12 cellular contexts compared by ENCODE assay signal in the genomic region with DNA sequence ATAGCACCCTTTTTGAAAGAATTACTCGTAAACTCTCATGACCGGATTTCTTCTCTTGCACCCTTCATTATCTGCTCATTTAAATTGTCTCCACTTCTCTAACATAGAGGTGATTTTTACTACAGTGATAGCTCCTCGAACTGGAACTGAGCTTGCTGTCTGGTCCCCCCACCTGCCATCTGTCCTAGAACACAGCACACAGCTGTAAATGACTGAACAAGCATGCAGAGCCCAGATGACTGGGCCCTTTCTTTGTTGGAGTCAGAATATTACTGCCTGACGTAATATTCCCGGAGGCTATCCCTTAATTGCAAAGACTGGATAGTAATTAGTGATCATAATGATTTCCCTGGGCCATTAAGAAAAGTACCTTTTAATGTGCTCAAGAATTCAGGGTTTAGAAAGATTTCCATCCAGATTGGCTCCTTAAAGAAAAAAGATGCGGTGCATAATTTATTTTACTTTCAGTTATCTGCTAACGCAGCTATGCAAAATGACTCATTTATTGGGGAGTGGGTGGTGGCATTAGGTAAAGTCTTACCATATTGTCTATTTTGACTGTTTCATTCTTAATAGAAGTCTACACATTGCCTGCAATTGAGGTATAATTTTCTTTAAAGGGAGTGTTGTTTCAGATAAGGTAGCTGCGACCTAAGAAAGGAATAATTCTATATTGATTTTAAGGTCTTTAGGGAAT.
DNase-seq lines count a peak whose midpoint lies in the region; ATAC-seq, FAIRE-seq and TF ChIP-seq lines count a peak whose summit lies in the region.
"Had no signal": no experiment of that assay in that cellular context is flagged by ENCODE, and none has a peak within 500 bp of the region (broad histone marks: within the 10 kb centered on the region; RNA-seq: fewer than 3 reads in every experiment).

No MANE protein-coding gene starts in this region.

- peaks cover 49% of the 10 kb centered on the region for H3K4me1 Mint-ChIP-seq in dendritic cell treated with granulocyte-macrophage colony-stimulating factor and Interleukin-4, amounts not matched to agents 40 ng/mL and 50 ng/mL, for 4 days (ENCODE audit: low read depth)
- H3K4me1 Mint-ChIP-seq in stimulated activated naive CD8-positive, alpha-beta T cell treated with anti-CD3 and anti-CD28 coated beads, Interleukin-15, amount 100 ng/mL, for 72 hours: peaks cover 86% of the 10 kb centered on the region

- H3K27me3 Mint-ChIP-seq in dendritic cell treated with granulocyte-macrophage colony-stimulating factor and Interleukin-4, amounts not matched to agents 40 ng/mL and 50 ng/mL, for 4 days: no peaks in the 10 kb centered on the region
- no peaks in the 10 kb centered on the region for H3K27me3 Mint-ChIP-seq in stimulated activated naive CD8-positive, alpha-beta T cell treated with anti-CD3 and anti-CD28 coated beads, Interleukin-15, amount 100 ng/mL, for 72 hours

- intact Hi-C loops in dendritic cell treated with granulocyte-macrophage colony-stimulating factor and Interleukin-4, amounts not matched to agents 40 ng/mL and 50 ng/mL, for 4 days (cut with micrococcal nuclease): no loop called here

- peak overlapping the region; percentile 25 for H3K27ac Mint-ChIP-seq in activated naive CD4-positive, alpha-beta T cell treated with anti-CD3 and anti-CD28 coated beads, Interleukin-2, amount 50 U/mL, for 72 hours
- H3K27ac Mint-ChIP-seq in dendritic cell treated with granulocyte-macrophage colony-stimulating factor and Interleukin-4, amounts not matched to agents 40 ng/mL and 50 ng/mL, for 4 days: peak overlapping the region; percentile 68
- H3K27ac Mint-ChIP-seq in stimulated activated naive CD8-positive, alpha-beta T cell treated with anti-CD3 and anti-CD28 coated beads, Interleukin-15, amount 100 ng/mL, for 72 hours: peak overlapping the region in 1 of 2 donors; percentile 86

- in situ Hi-C loops in brain microvascular endothelial cell (cut with HindIII; ENCODE audit: low pct_ligation_motif_present, low sequenced_read_pairs): no loop called here

- TF ChIP-seq POLR2A in H54 (IDR thresholded peaks at IDR 0.05; ENCODE audit: low read depth, low read length): no peak

- no peaks in the 10 kb centered on the region for H3K27me3 ChIP-seq in brain microvascular endothelial cell (replicated peaks)

- H3K4me3 ChIP-seq in brain microvascular endothelial cell (ENCODE audit: low read depth, low read length): no peak overlapping the region

- H3K27ac ChIP-seq in brain microvascular endothelial cell: no peak overlapping the region

- ATAC-seq in activated naive CD4-positive, alpha-beta T cell treated with anti-CD3 and anti-CD28 coated beads, Interleukin-2, amount 50 U/mL, for 72 hours: peak; percentile 54 to 69
- ATAC-seq in stimulated activated naive CD8-positive, alpha-beta T cell treated with anti-CD3 and anti-CD28 coated beads, Interleukin-15, amount 100 ng/mL, for 72 hours: peak; percentile 77
- no peak for ATAC-seq in HG03354 (IDR thresholded peaks at IDR 0.05; ENCODE audit: poor library complexity, severe bottlenecking, unreplicated experiment)
- ATAC-seq: PC-3 had no signal

- peaks cover 0 to 5% of the 10 kb centered on the region in 2 donors for H3K9me3 Mint-ChIP-seq in activated naive CD4-positive, alpha-beta T cell treated with anti-CD3 and anti-CD28 coated beads, Interleukin-2, amount 50 U/mL, for 72 hours
- no peaks in the 10 kb centered on the region for H3K9me3 Mint-ChIP-seq in dendritic cell treated with granulocyte-macrophage colony-stimulating factor and Interleukin-4, amounts not matched to agents 40 ng/mL and 50 ng/mL, for 4 days
- H3K9me3 Mint-ChIP-seq in stimulated activated naive CD8-positive, alpha-beta T cell treated with anti-CD3 and anti-CD28 coated beads, Interleukin-15, amount 100 ng/mL, for 72 hours: no peaks in the 10 kb centered on the region

- DNase-seq in activated naive CD4-positive, alpha-beta T cell treated with anti-CD3 and anti-CD28 coated beads, Interleukin-2, amount 50 U/mL, for 72 hours (ENCODE audit: low spot score in 2 of 2): no peak
- no peak for DNase-seq in activated naive CD4-positive, alpha-beta T cell (lab: John Stamatoyannopoulos, UW)
- DNase-seq in NCI-H1694 (lab: John Stamatoyannopoulos, UW) (peak; percentile 68), H54 (ENCODE audit: insufficient read length, low spot score) (no peak), brain microvascular endothelial cell (no peak)
- no peak for DNase-seq in stimulated activated naive CD8-positive, alpha-beta T cell treated with anti-CD3 and anti-CD28 coated beads, Interleukin-15, amount 100 ng/mL, for 72 hours
- DNase-seq: cerebellar nuclear complex, PC-3, T-helper 9 cell had no signal

- no peaks in the 10 kb centered on the region for H3K36me3 ChIP-seq in brain microvascular endothelial cell (replicated peaks)

- no peak overlapping the region for H3K4me3 Mint-ChIP-seq in dendritic cell treated with granulocyte-macrophage colony-stimulating factor and Interleukin-4, amounts not matched to agents 40 ng/mL and 50 ng/mL, for 4 days
- H3K4me3 Mint-ChIP-seq in stimulated activated naive CD8-positive, alpha-beta T cell treated with anti-CD3 and anti-CD28 coated beads, Interleukin-15, amount 100 ng/mL, for 72 hours: peak overlapping the region; percentile 12 to 74

- TF ChIP-seq CTCF in brain microvascular endothelial cell (IDR thresholded peaks at IDR 0.05; ENCODE audit: low read depth, low read length, missing control alignments): no peak

- FAIRE-seq in H54 (lab: Jason Lieb, UNC): no peak
- FAIRE-seq: islet of Langerhans had no signal

- peaks cover 0 to 12% of the 10 kb centered on the region in 2 donors for H3K36me3 Mint-ChIP-seq in activated naive CD4-positive, alpha-beta T cell treated with anti-CD3 and anti-CD28 coated beads, Interleukin-2, amount 50 U/mL, for 72 hours
- no peaks in the 10 kb centered on the region for H3K36me3 Mint-ChIP-seq in dendritic cell treated with granulocyte-macrophage colony-stimulating factor and Interleukin-4, amounts not matched to agents 40 ng/mL and 50 ng/mL, for 4 days (ENCODE audit: low read depth)
